Comparison of ENCODE assay signal across 27 cellular contexts in the genomic region with DNA sequence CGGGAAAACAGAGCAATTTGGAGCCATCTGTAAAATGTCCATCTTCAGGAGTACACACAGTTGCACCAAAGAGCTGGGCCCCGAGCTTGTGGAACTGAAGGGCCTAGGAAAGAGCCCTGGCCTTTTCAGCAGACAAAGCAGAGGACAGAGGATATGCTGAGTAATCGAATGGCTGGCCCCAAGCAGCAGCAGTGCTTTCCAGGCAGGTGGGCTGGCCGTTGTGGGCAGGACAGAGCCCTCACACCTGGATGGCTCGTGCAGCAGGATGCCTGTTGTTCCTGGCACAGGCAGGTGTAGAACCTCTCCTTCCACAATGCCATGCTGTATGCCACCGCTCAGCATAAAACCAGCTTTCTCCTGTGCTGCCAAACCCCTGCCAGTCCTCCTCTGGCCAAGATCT. TPM values are rescaled to one million over a fixed set of nuclear protein-coding genes. Genes with fewer than 3 reads are reported as not detected.
"Had no signal": no experiment of that assay in that cellular context is flagged by ENCODE, and none has a peak within 500 bp of the region (broad histone marks: within the 10 kb centered on the region; RNA-seq: fewer than 3 reads in every experiment).

No MANE protein-coding gene starts in this region.

- FAIRE-seq: K562, TTC549 had no signal

- H3K27me3 ChIP-seq: adrenal gland had no signal

- H3K4me3 ChIP-seq: adrenal gland, K562, PC-9, SK-N-MC had no signal

- H3K27ac ChIP-seq: adrenal gland, PC-9, SK-N-MC, WERI-Rb-1 had no signal

- H3K36me3 ChIP-seq: adrenal gland, WERI-Rb-1 had no signal

- DNase-seq: activated CD4-positive, alpha-beta T cell treated with anti-CD3 and anti-CD28 coated beads for 36 hours; activated CD4-positive, alpha-beta T cell treated with anti-CD3 and anti-CD28 coated beads, Interleukin-2, amount 50 U/mL, for 1 hour; activated CD8-positive, alpha-beta memory T cell treated with anti-CD3 and anti-CD28 coated beads, Interleukin-2, amount 50 U/mL, for 48 hours; activated CD8-positive, alpha-beta T cell treated with anti-CD3 and anti-CD28 coated beads for 36 hours; activated naive CD4-positive, alpha-beta T cell treated with anti-CD3 and anti-CD28 coated beads, Interleukin-2, amount 50 U/mL, for 16 hours; activated naive CD8-positive, alpha-beta T cell treated with anti-CD3 and anti-CD28 coated beads, Interleukin-2, amount 10 ng/mL, durations not matched to agents 7 days and 5 days; activated T-cell treated with anti-CD3 and anti-CD28 coated beads, Interleukin-2, amount 50 U/mL, for 1 hour; adrenal gland; anterior cingulate cortex; cerebellar nuclear complex; Karpas-422; NCI-H1048; NCI-H1694; NCI-H2029; NCI-H2107; NCI-H2171 treated with DMSO at 0.1 percent for 48 hours; NCI-H226; NCI-H510A; NCI-H526 treated with DMSO at 0.1 percent for 48 hours; PC-9; T-cell; T-helper 2 cell; T1000; WERI-Rb-1 had no signal

- H3K4me2 ChIP-seq: PC-9 had no signal

- H3K9me3 ChIP-seq: adrenal gland had no signal

- H2AFZ ChIP-seq: PC-9 had no signal

- H3K4me1 ChIP-seq: adrenal gland had no signal

RNA-seq across cellular contexts. Expression of gene TNS3, which starts 32.5 kb away (rescaled TPM):
- polyA plus RNA-seq: K562 had no signal
